6 cellular contexts compared by ENCODE assay signal in genomic region chr5:177304392-177305119, GRCh38. TPM values are rescaled to one million over a fixed set of nuclear protein-coding genes. Genes with fewer than 3 reads are reported as not detected.
DNase-seq lines count a peak whose midpoint lies in the region; ATAC-seq, FAIRE-seq and TF ChIP-seq lines count a peak whose summit lies in the region.

No MANE protein-coding gene starts in this region.

- peaks cover 38% of the 10 kb centered on the region for H3F3A ChIP-seq in neural progenitor cell (ENCODE audit: low read depth)

- no peaks in the 10 kb centered on the region for H3K27me3 ChIP-seq in astrocyte (ENCODE audit: insufficient read depth, low read length)
- H3K27me3 ChIP-seq in neural progenitor cell, result peaks cover 7% of the 10 kb centered on the region

- H3K9ac ChIP-seq in astrocyte (ENCODE audit: low read length) (peak overlapping the region; percentile 100), neural progenitor cell (peak overlapping the region; percentile 90)

- peaks cover 20% of the 10 kb centered on the region for H3K36me3 ChIP-seq in astrocyte (ENCODE audit: insufficient read depth, low read length)
- H3K36me3 ChIP-seq in neural progenitor cell, result no peaks in the 10 kb centered on the region

- H3K27ac ChIP-seq in astrocyte (ENCODE audit: low read depth, low read length) (peak overlapping the region; percentile 78), neural progenitor cell (no peak overlapping the region)

- H3K4me2 ChIP-seq in astrocyte (ENCODE audit: low read length) (peak overlapping the region; percentile 92), neural progenitor cell (peak overlapping the region; percentile 88)

- no peak for ATAC-seq in HG03521 (IDR thresholded peaks at IDR 0.05; ENCODE audit: unreplicated experiment)

- H3K4me3 ChIP-seq in astrocyte (ENCODE audit: insufficient read depth, low read depth, low read length), result peak overlapping the region; percentile 99
- peak overlapping the region; percentile 96 for H3K4me3 ChIP-seq in neural progenitor cell

- H3K9me3 Mint-ChIP-seq in astrocyte (ENCODE audit: unreplicated experiment) (no peaks in the 10 kb centered on the region), neural progenitor cell (no peaks in the 10 kb centered on the region)

- H3K4me1 Mint-ChIP-seq in astrocyte (ENCODE audit: low read depth, unreplicated experiment), result peaks cover 32% of the 10 kb centered on the region
- peaks cover 32% of the 10 kb centered on the region for H3K4me1 Mint-ChIP-seq in neural progenitor cell

- H2AFZ ChIP-seq in astrocyte (ENCODE audit: low read depth, low read length), result no peak overlapping the region
- no peak overlapping the region for H2AFZ ChIP-seq in neural progenitor cell (replicated peaks)

- H4K20me1 ChIP-seq in astrocyte (ENCODE audit: insufficient read depth, low read length), result peaks cover 62% of the 10 kb centered on the region
- H4K20me1 ChIP-seq in neural progenitor cell (ENCODE audit: low read depth), result peaks cover 48% of the 10 kb centered on the region

- H3K4me1 ChIP-seq in astrocyte (ENCODE audit: insufficient read depth, low read length) (peaks cover 39% of the 10 kb centered on the region), neural progenitor cell (no peaks in the 10 kb centered on the region)

- H3K79me2 ChIP-seq in astrocyte (ENCODE audit: insufficient read depth, low read length), result peaks cover 62% of the 10 kb centered on the region
- peaks cover 22% of the 10 kb centered on the region for H3K79me2 ChIP-seq in neural progenitor cell (ENCODE audit: low read depth)

- H3K36me3 Mint-ChIP-seq in astrocyte (ENCODE audit: low read depth, unreplicated experiment) (peaks cover 33% of the 10 kb centered on the region), neural progenitor cell (peaks cover 26% of the 10 kb centered on the region)

- H3K9me3 ChIP-seq in astrocyte (ENCODE audit: insufficient read depth, low read depth, low read length), result no peaks in the 10 kb centered on the region
- H3K9me3 ChIP-seq in neural progenitor cell (ENCODE audit: low read depth), result no peaks in the 10 kb centered on the region

- TF ChIP-seq CTCF in astrocyte (IDR thresholded peaks at IDR 0.05; ENCODE audit: insufficient read depth, low read depth, low read length) (no peak), neural progenitor cell (IDR thresholded peaks at IDR 0.05) (no peak)

- H3K27ac Mint-ChIP-seq in astrocyte (ENCODE audit: unreplicated experiment), result peak overlapping the region; percentile 97
- peak overlapping the region; percentile 2 for H3K27ac Mint-ChIP-seq in neural progenitor cell

- no peak for FAIRE-seq in astrocyte (lab: Jason Lieb, UNC)

- DNase-seq in DMS53 (lab: John Stamatoyannopoulos, UW) (peak; percentile 71), DMS53 treated with DMSO at 0.1 percent for 48 hours (lab: John Stamatoyannopoulos, UW; ENCODE audit: unreplicated experiment) (no peak), astrocyte (ENCODE audit: low read depth) (no peak), neural progenitor cell (ENCODE audit: low spot score) (no peak), NCI-H2107 (lab: John Stamatoyannopoulos, UW) (no peak)

- H3K4me3 Mint-ChIP-seq in astrocyte (ENCODE audit: unreplicated experiment) (peak overlapping the region; percentile 99), neural progenitor cell (peak overlapping the region; percentile 93)

- H3K27me3 Mint-ChIP-seq in astrocyte (ENCODE audit: low read depth, unreplicated experiment) (no peaks in the 10 kb centered on the region), neural progenitor cell (ENCODE audit: insufficient read depth, low read depth) (no peaks in the 10 kb centered on the region)

RNA-seq across cellular contexts. Expression of gene PRELID1, which starts 1.0 kb away (rescaled TPM):
- total RNA-seq in astrocyte (178 and 196 TPM in 2 replicates), neural progenitor cell (ENCODE audit: low replicate concordance) (133 and 206 TPM in 2 replicates)

RNA-seq across cellular contexts. Expression of gene RAB24, which starts 1.0 kb away (rescaled TPM):
- total RNA-seq in astrocyte (31.7 and 36.4 TPM in 2 replicates), neural progenitor cell (ENCODE audit: low replicate concordance) (4.3 and 15.1 TPM in 2 replicates)

RNA-seq across cellular contexts. Expression of gene MXD3, which starts 7.1 kb away (rescaled TPM):
- total RNA-seq in astrocyte (2.3 and 2.8 TPM in 2 replicates), neural progenitor cell (ENCODE audit: low replicate concordance) (31.1 and 65.4 TPM in 2 replicates)

RNA-seq across cellular contexts. Expression of gene LMAN2, which starts 46.9 kb away (rescaled TPM):
- 103 and 106 TPM in 2 replicates for total RNA-seq in astrocyte
- 96.5 and 116 TPM in 2 replicates for total RNA-seq in neural progenitor cell (ENCODE audit: low replicate concordance)

RNA-seq across cellular contexts. Expression of gene RGS14, which starts 53.2 kb away (rescaled TPM):
- total RNA-seq in astrocyte, result 7.8 and 11.3 TPM in 2 replicates
- total RNA-seq in neural progenitor cell (ENCODE audit: low replicate concordance), result 3.2 and 19.0 TPM in 2 replicates
